ENCODE assay signal across 23 cellular contexts in genomic region chr22:36689583-36689982, GRCh38. TPM values are rescaled to one million over a fixed set of nuclear protein-coding genes. Genes with fewer than 3 reads are reported as not detected.
DNase-seq lines count a peak whose midpoint lies in the region; ATAC-seq and TF ChIP-seq lines count a peak whose summit lies in the region.
"Had no signal": no experiment of that assay in that cellular context is flagged by ENCODE, and none has a peak within 500 bp of the region (broad histone marks: within the 10 kb centered on the region; RNA-seq: fewer than 3 reads in every experiment).

No MANE protein-coding gene starts in this region.

- H3K36me3 Mint-ChIP-seq in neural progenitor cell, result no peaks in the 10 kb centered on the region
- H3K36me3 Mint-ChIP-seq: CD14-positive monocyte; CD8-positive, alpha-beta memory T cell had no signal

- no peaks in the 10 kb centered on the region for H3K79me2 ChIP-seq in neural progenitor cell (ENCODE audit: low read depth)

- no peak overlapping the region for H3K4me3 ChIP-seq in right lobe of liver
- H3K4me3 ChIP-seq in neural progenitor cell, result no peak overlapping the region
- H3K4me3 ChIP-seq: BLaER1 treated with 17β-estradiol and CSF1 and Interleukin-3, amounts not matched to agents 10 nM and 100 nM; HAP-1 had no signal

- no peaks in the 10 kb centered on the region for H3K9me3 Mint-ChIP-seq in neural progenitor cell
- H3K9me3 Mint-ChIP-seq: CD4-positive, alpha-beta T cell; HFFc6 had no signal

- no peaks in the 10 kb centered on the region for H4K20me1 ChIP-seq in neural progenitor cell (ENCODE audit: low read depth)

- H3K4me3 Mint-ChIP-seq in neural progenitor cell, result no peak overlapping the region
- H3K4me3 Mint-ChIP-seq: CD4-positive, alpha-beta T cell; CD8-positive, alpha-beta memory T cell; HFFc6 had no signal

- peak overlapping the region; percentile 52 for H3K27ac Mint-ChIP-seq in neural progenitor cell
- H3K27ac Mint-ChIP-seq: CD14-positive monocyte; CD4-positive, alpha-beta T cell; CD8-positive, alpha-beta memory T cell; HFFc6 had no signal

- ATAC-seq in left lobe of liver (peak; percentile 29), right lobe of liver (peak in 3 of 4 donors; percentile 50 to 83 (median 51)), HG03520 (IDR thresholded peaks at IDR 0.05; ENCODE audit: unreplicated experiment) (no peak)

- peaks cover 10% of the 10 kb centered on the region for H3F3A ChIP-seq in neural progenitor cell (ENCODE audit: low read depth)

- H3K27me3 ChIP-seq in right lobe of liver (no peaks in the 10 kb centered on the region), neural progenitor cell (no peaks in the 10 kb centered on the region)
- H3K27me3 ChIP-seq: BE2C had no signal

- H3K4me2 ChIP-seq in neural progenitor cell, result no peak overlapping the region

- TF ChIP-seq CTCF in right lobe of liver (IDR thresholded peaks at IDR 0.05) (no peak), neural progenitor cell (IDR thresholded peaks at IDR 0.05) (no peak)

- peaks cover 13% of the 10 kb centered on the region for H3K27me3 Mint-ChIP-seq in neural progenitor cell (ENCODE audit: insufficient read depth, low read depth)

- no peak overlapping the region for H2AFZ ChIP-seq in neural progenitor cell (replicated peaks)

- H3K27ac ChIP-seq in right lobe of liver (no peak overlapping the region), neural progenitor cell (no peak overlapping the region)
- H3K27ac ChIP-seq: 22Rv1; BLaER1 treated with 17β-estradiol and CSF1 and Interleukin-3, amounts not matched to agents 10 nM and 100 nM had no signal

- H3K4me1 ChIP-seq in right lobe of liver (no peaks in the 10 kb centered on the region), neural progenitor cell (peaks cover 9% of the 10 kb centered on the region)
- H3K4me1 ChIP-seq: BE2C, HAP-1 had no signal

- no peak overlapping the region for H3K9ac ChIP-seq in neural progenitor cell
- H3K9ac ChIP-seq: BLaER1 treated with 17β-estradiol and CSF1 and Interleukin-3, amounts not matched to agents 10 nM and 100 nM had no signal

- no peak for TF ChIP-seq POLR2A in right lobe of liver (IDR thresholded peaks at IDR 0.05)

- 15% methylated on average over 7 of the region's 7 CpGs for WGBS in right lobe of liver (ENCODE audit: insufficient coverage, low coverage, low lambda C conversion rate, missing lambda C conversion rate)

- H3K9me3 ChIP-seq in right lobe of liver (no peaks in the 10 kb centered on the region), neural progenitor cell (ENCODE audit: low read depth) (no peaks in the 10 kb centered on the region)
- H3K9me3 ChIP-seq: BE2C; BLaER1 treated with 17β-estradiol and CSF1 and Interleukin-3, amounts not matched to agents 10 nM and 100 nM; HAP-1 had no signal

- in situ Hi-C loops in G401 (cut with HindIII; ENCODE audit: low sequenced_read_pairs), result no loop called here

- intact Hi-C loops in right lobe of liver (cut with DNase I), result no loop called here

- H3K36me3 ChIP-seq in right lobe of liver (no peaks in the 10 kb centered on the region), neural progenitor cell (no peaks in the 10 kb centered on the region)
- H3K36me3 ChIP-seq: BE2C; BLaER1 treated with 17β-estradiol and CSF1 and Interleukin-3, amounts not matched to agents 10 nM and 100 nM; HAP-1 had no signal

- peaks cover 13% of the 10 kb centered on the region for H3K4me1 Mint-ChIP-seq in neural progenitor cell
- H3K4me1 Mint-ChIP-seq: CD8-positive, alpha-beta memory T cell had no signal

- DNase-seq in G401 (ENCODE audit: low spot score), result peak; percentile 50
- DNase-seq in left lobe of liver (ENCODE audit: low spot score), result no peak
- DNase-seq in right lobe of liver, result peak in 2 of 3 donors; percentile 30 to 64
- DNase-seq in neural progenitor cell (ENCODE audit: low spot score), result no peak
- DNase-seq in iPS-NIHi7 (ENCODE audit: extremely low spot score), result no peak
- no peak for DNase-seq in germinal center (ENCODE audit: low spot score)
- no peak for DNase-seq in SK-N-DZ (ENCODE audit: low spot score)
- DNase-seq: AML-193; BE2C; CD4-positive, alpha-beta T cell; CD8-positive, alpha-beta memory T cell; DMS 273 treated with DMSO at 0.1 percent for 48 hours; DMS79; EL; GF-D8; GOT3; HFFc6 had no signal

RNA-seq across cellular contexts. Expression of gene CACNG2, which starts 14.0 kb away (rescaled TPM):
- not detected in 2 replicates for total RNA-seq in G401 (2014; rRNA removed; shearing (Covaris generic))
- not detected for total RNA-seq in left lobe of liver
- not detected for total RNA-seq in right lobe of liver
- total RNA-seq in neural progenitor cell (ENCODE audit: low replicate concordance), result not detected in 2 replicates
- polyA plus RNA-seq in SK-N-DZ (2014; cell fraction: cytosol; rRNA removed), result not detected in 2 replicates
- not detected in 2 replicates for polyA plus RNA-seq in SK-N-DZ (2014; cell fraction: nucleus; rRNA removed)
- total RNA-seq: CD4-positive, alpha-beta T cell; CD8-positive, alpha-beta memory T cell; HFFc6 had no signal
- polyA plus RNA-seq: AG04450; CD14-positive monocyte; CD8-positive, alpha-beta memory T cell had no signal

Comparison
In these comparisons a context has a peak if more than half of its experiments do, and no peak if none do; other contexts are left out.
1. DNase-seq: peak in G401 (single experiment) and right lobe of liver (2 of 3); none in left lobe of liver (single experiment), neural progenitor cell (single experiment), iPS-NIHi7 (single experiment), germinal center (single experiment) and SK-N-DZ (single experiment).